8 cellular contexts compared by ENCODE assay signal in the genomic region with DNA sequence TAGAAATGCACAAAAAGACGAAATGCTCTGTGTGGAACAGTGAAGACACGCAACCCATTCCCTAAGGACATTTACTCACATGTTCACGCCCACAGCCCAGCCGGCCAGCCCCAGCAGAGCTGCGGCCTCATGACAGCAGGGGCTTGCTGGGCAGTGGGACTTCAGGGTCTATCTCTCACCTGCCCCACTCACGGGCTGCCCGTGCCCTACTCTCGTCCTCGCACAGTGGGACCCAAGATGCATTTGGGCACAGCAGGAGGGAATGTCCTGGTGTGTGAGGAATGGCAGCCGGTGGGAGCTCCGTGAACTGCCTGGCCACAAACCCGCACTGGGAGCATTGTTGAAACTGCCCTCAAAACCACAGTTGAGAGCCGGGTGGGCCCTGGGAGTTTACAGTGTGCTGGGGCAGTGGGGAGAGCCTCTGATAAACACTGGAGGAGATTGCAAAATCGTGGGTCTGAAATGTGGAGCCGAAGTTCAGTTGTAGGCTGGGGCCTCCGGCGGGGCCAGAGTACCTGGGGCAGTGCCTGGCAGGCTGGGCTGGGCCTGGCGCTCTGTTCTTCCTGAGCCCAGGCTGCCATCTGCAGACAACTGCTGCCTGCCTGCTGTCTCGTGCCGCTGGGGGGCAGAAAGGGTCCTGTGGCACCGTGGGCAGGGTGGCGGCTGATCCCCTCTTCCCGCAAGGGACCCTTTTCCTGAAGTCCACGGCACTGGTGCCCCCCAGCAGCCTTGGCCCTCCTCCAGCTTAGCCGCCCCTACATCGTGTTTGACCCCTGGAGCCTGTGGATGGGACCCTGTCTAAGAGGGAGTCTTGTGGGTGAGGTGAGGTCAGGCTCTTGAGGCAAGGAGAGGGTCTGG. TPM values are rescaled to one million over a fixed set of nuclear protein-coding genes. Genes with fewer than 3 reads are reported as not detected.
DNase-seq lines count a peak whose midpoint lies in the region; ATAC-seq and TF ChIP-seq lines count a peak whose summit lies in the region.

No MANE protein-coding gene starts in this region.

- H3F3A ChIP-seq in MM.1S (ENCODE audit: insufficient read depth, low read length): no peaks in the 10 kb centered on the region

- no peak overlapping the region for H3K4me3 ChIP-seq in MM.1S (ENCODE audit: low read length)
- H3K4me3 ChIP-seq in right cardiac atrium (ENCODE audit: low read length): no peak overlapping the region

- H3K9ac ChIP-seq in MM.1S (ENCODE audit: low read length): no peak overlapping the region

- H3K27ac ChIP-seq in MM.1S (ENCODE audit: low read length): no peak overlapping the region
- H3K27ac ChIP-seq in right cardiac atrium (ENCODE audit: low read length): peak overlapping the region; percentile 32

- CTCF ChIA-PET in activated CD8-positive, alpha-beta T cell treated with anti-CD3 and anti-CD28 coated beads, Interleukin-2, amount 10 ng/mL, durations not matched to agents 7 days and 5 days (lab: Charles Lee): interaction anchor here (0.7 to 1.6 kb wide), 8 partner anchors 16 to 433 kb away, joined by 3 to 7 read pairs (median 4); no protein-coding TSS in a partner anchor

- POLR2A ChIA-PET in activated CD8-positive, alpha-beta T cell treated with anti-CD3 and anti-CD28 coated beads, Interleukin-2, amount 10 ng/mL, durations not matched to agents 7 days and 5 days (lab: Charles Lee): no interaction called here

- ATAC-seq in activated CD8-positive, alpha-beta T cell treated with anti-CD3 and anti-CD28 coated beads, Interleukin-2, amount 10 ng/mL, durations not matched to agents 7 days and 5 days: peak; percentile 50
- ATAC-seq in right cardiac atrium (peak; percentile 28 to 29), HG02885 (IDR thresholded peaks at IDR 0.05; ENCODE audit: poor library complexity, unreplicated experiment) (no peak)
- peak; percentile 24 for ATAC-seq in stimulated activated memory B cell treated with anti-CD40 and anti-IgM and Interleukin-4, amounts not matched to agents 10 μg/mL and 1 μg/mL and 100 μg/mL, for 72 hours

- TF ChIP-seq CTCF in MM.1S (IDR thresholded peaks at IDR 0.05; ENCODE audit: low read length): no peak

- H3K9me3 ChIP-seq in MM.1S (replicated peaks; ENCODE audit: insufficient read depth, low read length): no peaks in the 10 kb centered on the region
- H3K9me3 ChIP-seq in right cardiac atrium (ENCODE audit: control insufficient read depth, low read length): no peaks in the 10 kb centered on the region

- H3K27me3 ChIP-seq in MM.1S (replicated peaks; ENCODE audit: insufficient read depth, low read length) (peaks cover 100% of the 10 kb centered on the region), right cardiac atrium (ENCODE audit: control insufficient read depth, insufficient read depth) (no peaks in the 10 kb centered on the region)

- intact Hi-C loops in right cardiac atrium (cut with DNase I): loop anchor here in 1 of 4 donors (5.0 kb wide), 1 partner anchor 54 kb away; no protein-coding TSS in a partner anchor

- peaks cover 6% of the 10 kb centered on the region for H3K27me3 Mint-ChIP-seq in activated CD8-positive, alpha-beta T cell treated with anti-CD3 and anti-CD28 coated beads, Interleukin-2, amount 10 ng/mL, durations not matched to agents 7 days and 5 days (ENCODE audit: low read depth)
- H3K27me3 Mint-ChIP-seq in stimulated activated memory B cell treated with anti-CD40 and anti-IgM and Interleukin-4, amounts not matched to agents 10 μg/mL and 1 μg/mL and 100 μg/mL, for 72 hours: peaks cover 94% of the 10 kb centered on the region

- H3K27ac Mint-ChIP-seq in activated CD8-positive, alpha-beta T cell treated with anti-CD3 and anti-CD28 coated beads, Interleukin-2, amount 10 ng/mL, durations not matched to agents 7 days and 5 days: no peak overlapping the region
- H3K27ac Mint-ChIP-seq in stimulated activated memory B cell treated with anti-CD40 and anti-IgM and Interleukin-4, amounts not matched to agents 10 μg/mL and 1 μg/mL and 100 μg/mL, for 72 hours: no peak overlapping the region

- 64% methylated on average over 26 of the region's 26 CpGs for WGBS in right cardiac atrium

- no peaks in the 10 kb centered on the region for H3K9me2 ChIP-seq in MM.1S (replicated peaks; ENCODE audit: insufficient read depth, low read length)

- DNase-seq in MM.1S (no peak), right cardiac atrium (peak; percentile 59 to 76 (median 74)), OCI-M2 (lab: John Stamatoyannopoulos, UW; ENCODE audit: unreplicated experiment) (no peak), SK-N-DZ (ENCODE audit: low spot score) (no peak)
- DNase-seq in activated CD8-positive, alpha-beta T cell treated with anti-CD3 and anti-CD28 coated beads, Interleukin-2, amount 10 ng/mL, durations not matched to agents 7 days and 5 days: no peak
- no peak for DNase-seq in stimulated activated CD4-positive, alpha-beta T cell treated with anti-CD3 and anti-CD28 coated beads, Interleukin-2, amount 100 ng/mL, for 24 hours

- H4K20me1 ChIP-seq in MM.1S (ENCODE audit: insufficient read depth, low read length): no peaks in the 10 kb centered on the region

- H3K4me3 Mint-ChIP-seq in activated CD8-positive, alpha-beta T cell treated with anti-CD3 and anti-CD28 coated beads, Interleukin-2, amount 10 ng/mL, durations not matched to agents 7 days and 5 days: no peak overlapping the region
- no peak overlapping the region for H3K4me3 Mint-ChIP-seq in stimulated activated memory B cell treated with anti-CD40 and anti-IgM and Interleukin-4, amounts not matched to agents 10 μg/mL and 1 μg/mL and 100 μg/mL, for 72 hours

- no peaks in the 10 kb centered on the region for H3K79me2 ChIP-seq in MM.1S (ENCODE audit: low read length)

- H3K4me1 Mint-ChIP-seq in activated CD8-positive, alpha-beta T cell treated with anti-CD3 and anti-CD28 coated beads, Interleukin-2, amount 10 ng/mL, durations not matched to agents 7 days and 5 days (ENCODE audit: low read depth): peaks cover 4% of the 10 kb centered on the region
- H3K4me1 Mint-ChIP-seq in stimulated activated memory B cell treated with anti-CD40 and anti-IgM and Interleukin-4, amounts not matched to agents 10 μg/mL and 1 μg/mL and 100 μg/mL, for 72 hours: peaks cover 7% of the 10 kb centered on the region

- H3K4me2 ChIP-seq in MM.1S (ENCODE audit: low read depth, low read length): peak overlapping the region; percentile 37

- no peak overlapping the region for H2AFZ ChIP-seq in MM.1S (ENCODE audit: low read length)

- H3K9me3 Mint-ChIP-seq in activated CD8-positive, alpha-beta T cell treated with anti-CD3 and anti-CD28 coated beads, Interleukin-2, amount 10 ng/mL, durations not matched to agents 7 days and 5 days (ENCODE audit: insufficient read depth): no peaks in the 10 kb centered on the region
- no peaks in the 10 kb centered on the region for H3K9me3 Mint-ChIP-seq in stimulated activated memory B cell treated with anti-CD40 and anti-IgM and Interleukin-4, amounts not matched to agents 10 μg/mL and 1 μg/mL and 100 μg/mL, for 72 hours

- H3K36me3 Mint-ChIP-seq in activated CD8-positive, alpha-beta T cell treated with anti-CD3 and anti-CD28 coated beads, Interleukin-2, amount 10 ng/mL, durations not matched to agents 7 days and 5 days (ENCODE audit: low read depth): no peaks in the 10 kb centered on the region
- no peaks in the 10 kb centered on the region for H3K36me3 Mint-ChIP-seq in stimulated activated memory B cell treated with anti-CD40 and anti-IgM and Interleukin-4, amounts not matched to agents 10 μg/mL and 1 μg/mL and 100 μg/mL, for 72 hours

- H3K4me1 ChIP-seq in MM.1S (ENCODE audit: low read length): no peaks in the 10 kb centered on the region
- H3K4me1 ChIP-seq in right cardiac atrium (ENCODE audit: control insufficient read depth, insufficient read depth, low read length): peaks cover 3% of the 10 kb centered on the region

- no peaks in the 10 kb centered on the region for H3K36me3 ChIP-seq in MM.1S (replicated peaks; ENCODE audit: insufficient read depth, low read length)

RNA-seq across cellular contexts. Expression of a gene that starts 20.7 kb away (rescaled TPM):
- 10 to 100 TPM; 13.6 to 16.0 TPM for total RNA-seq in activated CD8-positive, alpha-beta T cell treated with anti-CD3 and anti-CD28 coated beads, Interleukin-2, amount 10 ng/mL, durations not matched to agents 7 days and 5 days
- 10 to 100 TPM; 16.0 to 20.3 (median 19.1) TPM for total RNA-seq in right cardiac atrium
- 14.1 TPM for polyA plus RNA-seq in right cardiac atrium
- 13.5 and 16.8 TPM in 2 replicates for polyA plus RNA-seq in SK-N-DZ (2014; cell fraction: cytosol; rRNA removed)
- polyA plus RNA-seq in SK-N-DZ (2014; cell fraction: nucleus; rRNA removed): 68.2 and 72.8 TPM in 2 replicates

Comparison
In these comparisons a context has a peak if more than half of its experiments do, and no peak if none do; other contexts are left out.
1. DNase-seq: peak in right cardiac atrium (3 of 3); none in MM.1S (single experiment), activated CD8-positive, alpha-beta T cell treated with anti-CD3 and anti-CD28 coated beads, Interleukin-2, amount 10 ng/mL, durations not matched to agents 7 days and 5 days (single experiment), OCI-M2 (single experiment), SK-N-DZ (single experiment) and stimulated activated CD4-positive, alpha-beta T cell treated with anti-CD3 and anti-CD28 coated beads, Interleukin-2, amount 100 ng/mL, for 24 hours (0 of 2).